7 cellular contexts compared by ENCODE assay signal in the genomic region with DNA sequence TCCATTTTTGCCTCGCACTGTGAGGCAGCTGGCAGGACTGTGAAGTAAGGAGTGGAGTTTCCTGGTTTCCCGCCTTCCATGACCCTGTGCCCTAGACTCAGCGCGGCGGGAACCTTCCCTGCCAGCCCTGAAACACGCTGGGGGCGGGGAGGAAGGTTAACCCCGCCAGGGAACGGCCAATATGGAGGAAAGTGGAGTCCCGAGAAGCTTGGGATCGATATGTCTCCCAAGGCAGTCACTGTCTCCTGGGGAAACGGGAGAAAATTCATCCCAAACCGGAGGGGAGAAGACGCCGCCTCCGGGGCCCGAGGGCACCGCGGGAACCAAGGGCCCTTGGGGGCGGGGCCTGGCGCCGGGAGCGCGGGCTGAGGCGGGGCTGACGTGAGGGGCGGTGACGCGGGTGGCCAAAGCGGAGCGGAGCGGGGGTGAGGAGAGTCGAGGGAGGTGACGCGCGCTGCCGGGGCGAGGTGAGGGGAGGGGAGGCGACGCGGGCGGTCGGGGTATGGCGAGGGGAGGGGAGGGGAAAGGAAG. TPM values are rescaled to one million over a fixed set of nuclear protein-coding genes. Genes with fewer than 3 reads are reported as not detected.
DNase-seq lines count a peak whose midpoint lies in the region; ATAC-seq and TF ChIP-seq lines count a peak whose summit lies in the region.

A gene with protein sequence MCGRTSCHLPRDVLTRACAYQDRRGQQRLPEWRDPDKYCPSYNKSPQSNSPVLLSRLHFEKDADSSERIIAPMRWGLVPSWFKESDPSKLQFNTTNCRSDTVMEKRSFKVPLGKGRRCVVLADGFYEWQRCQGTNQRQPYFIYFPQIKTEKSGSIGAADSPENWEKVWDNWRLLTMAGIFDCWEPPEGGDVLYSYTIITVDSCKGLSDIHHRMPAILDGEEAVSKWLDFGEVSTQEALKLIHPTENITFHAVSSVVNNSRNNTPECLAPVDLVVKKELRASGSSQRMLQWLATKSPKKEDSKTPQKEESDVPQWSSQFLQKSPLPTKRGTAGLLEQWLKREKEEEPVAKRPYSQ (plus strand): TSS at position 432 of the 531 bp plus-strand sequence. CDS start 863 bp downstream, outside the sequence.

- peaks cover 39% of the 10 kb centered on the region for H4K20me1 ChIP-seq in smooth muscle cell (ENCODE audit: low read depth)

- peak within 1 kb of the TSS; percentile 65 for H3K4me3 ChIP-seq in smooth muscle cell

- TF ChIP-seq CTCF in smooth muscle cell (IDR thresholded peaks at IDR 0.05; ENCODE audit: borderline replicate concordance, insufficient read depth, poor library complexity, severe bottlenecking): no peak

- peak within 1 kb of the TSS; percentile 93 for H3K9ac ChIP-seq in smooth muscle cell (ENCODE audit: low read depth)

- H2AFZ ChIP-seq in smooth muscle cell (ENCODE audit: low read depth): no peak within 1 kb of the TSS

- peak within 1 kb of the TSS; percentile 99 for H3K4me2 ChIP-seq in smooth muscle cell

- no peaks in the 10 kb centered on the region for H3K27me3 ChIP-seq in smooth muscle cell (ENCODE audit: low read depth)

- H3K36me3 ChIP-seq in smooth muscle cell (ENCODE audit: low read depth): peaks cover 16% of the 10 kb centered on the region

- peak within 1 kb of the TSS; percentile 92 for H3K27ac ChIP-seq in caudate nucleus (ENCODE audit: low read depth, low read length)
- peak within 1 kb of the TSS; percentile 82 for H3K27ac ChIP-seq in smooth muscle cell (ENCODE audit: low read depth)

- WGBS in smooth muscle cell (ENCODE audit: low lambda C conversion rate): 1% methylated on average over 27 of the region's 44 CpGs

- DNase-seq in NCI-H446 (lab: John Stamatoyannopoulos, UW): peak; percentile 68 to 92
- DNase-seq in activated CD4-positive, CD25-positive, alpha-beta regulatory T cell treated with anti-CD3 and anti-CD28 coated beads, Interleukin-2, amount 50 U/mL, for 16 hours (ENCODE audit: low read depth, low spot score): peak; percentile 84
- DNase-seq in caudate nucleus (lab: John Stamatoyannopoulos, UW): peak in 59 of 61 donors; percentile 50 to 96 (median 85)
- DNase-seq in iPS-NIHi7 (ENCODE audit: extremely low spot score): peak; percentile 98
- peak; percentile 80 for DNase-seq in smooth muscle cell (lab: John Stamatoyannopoulos, UW; ENCODE audit: unreplicated experiment)

- peaks cover 5% of the 10 kb centered on the region for H3K79me2 ChIP-seq in smooth muscle cell (ENCODE audit: low read depth)

- no peaks in the 10 kb centered on the region for H3K9me3 ChIP-seq in smooth muscle cell (replicated peaks; ENCODE audit: low read depth)

- H3K4me1 ChIP-seq in smooth muscle cell (ENCODE audit: low read depth): peaks cover 13% of the 10 kb centered on the region

- ATAC-seq in GM18868 (IDR thresholded peaks at IDR 0.05; ENCODE audit: unreplicated experiment): peak; percentile 56
- peak; percentile 43 for ATAC-seq in HG03175 (IDR thresholded peaks at IDR 0.05; ENCODE audit: unreplicated experiment)

- peaks cover 25% of the 10 kb centered on the region for H3F3A ChIP-seq in smooth muscle cell (ENCODE audit: low read depth)

RNA-seq across cellular contexts. Expression of the gene that starts here (rescaled TPM):
- total RNA-seq in smooth muscle cell: 9.3 and 15.2 TPM in 2 replicates
- 25.0 and 33.8 TPM in 2 replicates for polyA plus RNA-seq in smooth muscle cell

Comparison
In these comparisons a context has a peak if more than half of its experiments do, and no peak if none do; other contexts are left out.
1. Peak in every context shown above with its lines: DNase-seq, ATAC-seq, H3K4me3 ChIP-seq and H3K27ac ChIP-seq.